Comparison of ENCODE assay signal across 22 cellular contexts in the genomic region with DNA sequence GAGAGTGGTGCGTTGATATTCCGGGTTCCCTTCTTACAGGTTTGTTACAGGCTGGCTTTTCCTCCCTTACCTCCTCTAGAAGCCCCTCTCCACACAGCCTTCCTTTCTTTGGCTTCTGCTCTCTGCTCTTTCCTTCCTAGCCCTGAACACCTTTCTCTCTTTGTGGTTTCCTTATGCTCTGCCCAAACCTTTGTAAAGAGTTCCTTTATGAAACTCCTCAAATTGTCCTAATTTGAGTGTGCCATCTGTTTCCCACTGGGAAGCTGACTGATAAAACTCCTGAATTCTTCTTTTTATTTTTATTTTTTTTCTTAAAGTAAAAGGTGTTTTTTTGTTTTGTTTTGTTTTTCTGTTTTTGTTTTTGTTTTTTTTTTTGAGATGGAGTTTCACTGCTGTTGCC.
A peak's percentile ranks its signal among the peaks of the same experiment; 100 is the strongest.
DNase-seq lines count a peak whose midpoint lies in the region; FAIRE-seq and TF ChIP-seq lines count a peak whose summit lies in the region.
"Had no signal": no experiment of that assay in that cellular context is flagged by ENCODE, and none has a peak within 500 bp of the region (broad histone marks: within the 10 kb centered on the region; RNA-seq: fewer than 3 reads in every experiment).

No MANE protein-coding gene starts in this region.

- peaks cover 0 to 5% (median 3%) of the 10 kb centered on the region in 4 experiments; a peak in 3 of 7 replicates for H3K4me1 ChIP-seq in H1 (replicated peaks in 1 of 4; ENCODE audit: control insufficient read depth in 3 of 4, insufficient read depth in 4 of 4, low read length in 3 of 4)
- H3K4me1 ChIP-seq: BE2C, BLaER1 had no signal

- no peaks in the 10 kb centered on the region for H3K79me1 ChIP-seq in H1 (ENCODE audit: low read depth, low read length)

- H2BK12ac ChIP-seq in H1 (ENCODE audit: low read depth, low read length), result no peak overlapping the region

- TF ChIP-seq EP300 in H1 (IDR thresholded peaks at IDR 0.05; ENCODE audit: borderline replicate concordance in 1 of 2, low read depth in 2 of 2, low read length in 2 of 2), result no peak

- no peak overlapping the region for H3K23ac ChIP-seq in H1 (ENCODE audit: insufficient read length)

- TF ChIP-seq RAD21 in H1 (IDR thresholded peaks at IDR 0.05 in 1 of 2, conservative IDR thresholded peaks at IDR 0.05 in 1 of 2; ENCODE audit: low read depth in 2 of 2, low read length in 2 of 2), result no peak

- FAIRE-seq in H1 (lab: Jason Lieb, UNC), result no peak
- no peak for FAIRE-seq in H54 (lab: Jason Lieb, UNC)
- FAIRE-seq: A204.1, GM12878, GM12892, GM18507 had no signal

- H3K79me2 ChIP-seq in H1 (ENCODE audit: control insufficient read depth in 1 of 2, insufficient read depth in 2 of 2, low read length in 2 of 2), result no peaks in the 10 kb centered on the region

- H3K4me2 ChIP-seq in H1 (ENCODE audit: insufficient read depth in 1 of 2, low read depth in 2 of 2, low read length in 2 of 2), result no peak overlapping the region
- H3K4me2 ChIP-seq: BLaER1 had no signal

- no peak overlapping the region for H3K27ac ChIP-seq in H1 (ENCODE audit: low read depth, low read length)
- H3K27ac ChIP-seq: BLaER1 had no signal

- H3K14ac ChIP-seq in H1 (ENCODE audit: insufficient read length), result no peak overlapping the region

- no peak overlapping the region for H3K56ac ChIP-seq in H1 (replicated peaks; ENCODE audit: insufficient read length, low read depth, low read length)

- no peak overlapping the region for H3K18ac ChIP-seq in H1 (ENCODE audit: extremely low read depth, low read length)

- H4K91ac ChIP-seq in H1 (replicated peaks; ENCODE audit: insufficient read length, low read length), result peak overlapping the region; percentile 19

- no peak overlapping the region for H4K5ac ChIP-seq in H1 (ENCODE audit: insufficient read length, low read depth, low read length)

- H2AFZ ChIP-seq in H1 (ENCODE audit: low read length), result no peak overlapping the region

- no peak overlapping the region for H3K4ac ChIP-seq in H1 (replicated peaks; ENCODE audit: insufficient read length, low read depth, low read length)

- no peaks in the 10 kb centered on the region for H3K36me3 ChIP-seq in H1 (ENCODE audit: control insufficient read depth in 2 of 4, insufficient read depth in 4 of 4, low read length in 3 of 4)
- H3K36me3 ChIP-seq: BE2C, BLaER1 had no signal

- no peak overlapping the region for H4K8ac ChIP-seq in H1 (ENCODE audit: extremely low read depth, insufficient read depth, low read length)

- H3K23me2 ChIP-seq in H1 (ENCODE audit: low read depth, low read length), result no peaks in the 10 kb centered on the region

- H3K27me3 ChIP-seq in H1 (replicated peaks in 1 of 4; ENCODE audit: control insufficient read depth in 3 of 4, extremely low read depth in 1 of 4, insufficient read depth in 3 of 4, low read length in 3 of 4), result peaks cover 0 to 2% (median 0%) of the 10 kb centered on the region in 4 experiments; a peak in 2 of 7 replicates
- H3K27me3 ChIP-seq: BLaER1 had no signal

- H2BK20ac ChIP-seq in H1 (ENCODE audit: low read length), result no peak overlapping the region

- H3K4me3 ChIP-seq in H1 (ENCODE audit: extremely low read depth in 1 of 4, insufficient read depth in 2 of 4, low read depth in 3 of 4, low read length in 4 of 4), result no peak overlapping the region
- H3K4me3 ChIP-seq: BLaER1, GM12878 had no signal

- no peaks in the 10 kb centered on the region for H3K9me3 ChIP-seq in H1 (ENCODE audit: insufficient read depth in 2 of 2, low read depth in 1 of 2, low read length in 1 of 2)
- H3K9me3 ChIP-seq: BE2C, BLaER1 had no signal

- TF ChIP-seq CTCF in H1 (IDR thresholded peaks at IDR 0.05; ENCODE audit: control extremely low read depth in 1 of 3, insufficient read depth in 1 of 3, low read depth in 1 of 3, low read length in 3 of 3), result no peak

- H2BK120ac ChIP-seq in H1 (replicated peaks; ENCODE audit: low read depth, low read length), result no peak overlapping the region

- TF ChIP-seq POLR2A in H1 (IDR thresholded peaks at IDR 0.05; ENCODE audit: control extremely low read depth in 1 of 2, low read depth in 2 of 2, low read length in 2 of 2), result no peak
- TF ChIP-seq POLR2A in H54 (IDR thresholded peaks at IDR 0.05; ENCODE audit: low read depth, low read length), result no peak

- H3K9ac ChIP-seq in H1 (replicated peaks in 1 of 4; ENCODE audit: extremely low read depth in 1 of 4, low read depth in 3 of 4, low read length in 3 of 4), result no peak overlapping the region
- H3K9ac ChIP-seq: BLaER1 had no signal

- POLR2A ChIA-PET in H1 (lab: Charles Lee; ENCODE audit: partially characterized antibody), result no interaction called here

- WGBS in H1 (ENCODE audit: extremely low coverage in 1 of 2, insufficient coverage in 1 of 2, insufficient read length in 1 of 2, insufficient replicate concordance in 2 of 2, low coverage in 1 of 2, low lambda C conversion rate in 2 of 2, missing lambda C conversion rate in 1 of 2), 2 experiments, result 94% methylated on average over 2 of the region's 2 CpGs; no CpG with 5 or more reads in 1 of the 2 experiments

- no peak overlapping the region for H2AK5ac ChIP-seq in H1 (ENCODE audit: low read depth, low read length)

- H2BK15ac ChIP-seq in H1 (ENCODE audit: low read length), result no peak overlapping the region

- no peak overlapping the region for H2BK5ac ChIP-seq in H1 (ENCODE audit: low read depth, low read length)

- peak; percentile 22 for DNase-seq in NCI-H69 (lab: John Stamatoyannopoulos, UW)
- DNase-seq in cerebellar cortex (ENCODE audit: low spot score), result peak; percentile 70
- no peak for DNase-seq in H1 (ENCODE audit: low read depth in 1 of 2, low spot score in 2 of 2)
- DNase-seq in stimulated activated CD4-positive, alpha-beta T cell treated with anti-CD3 and anti-CD28 coated beads, Interleukin-15, amount 100 ng/mL, for 24 hours, result no peak
- no peak for DNase-seq in H54 (ENCODE audit: insufficient read length, low spot score)
- DNase-seq in amniotic stem cell (lab: John Stamatoyannopoulos, UW), result no peak
- DNase-seq in foreskin melanocyte, result no peak
- DNase-seq: 8988T; ACHN; BE2C; CD4-positive, alpha-beta memory T cell; CD4-positive, CD25-positive, alpha-beta regulatory T cell; CD8-positive, alpha-beta memory T cell; COR-L47; DMS 273 treated with DMSO at 0.1 percent for 48 hours; DMS79 treated with DMSO at 0.1 percent for 48 hours; GDM1 had no signal

- CTCF ChIA-PET in H1 (lab: Charles Lee; ENCODE audit: partially characterized antibody), result interaction anchor here (1.2 to 1.4 kb wide), 2 partner anchors 9 kb away, joined by 3 to 6 read pairs; no protein-coding TSS in a partner anchor

- H4K20me1 ChIP-seq in H1 (replicated peaks in 1 of 2; ENCODE audit: control insufficient read depth in 1 of 2, insufficient read depth in 2 of 2, low read length in 2 of 2), result no peaks in the 10 kb centered on the region
- H4K20me1 ChIP-seq: BLaER1 had no signal

TF ChIP-seq in H1, 55 proteins besides CTCF, POLR2A, EP300 and RAD21 (continues in another document):
- TF ChIP-seq PHF8 (conservative IDR thresholded peaks at IDR 0.05; ENCODE audit: low read depth, low read length) (no peak), CBX5 (IDR thresholded peaks at IDR 0.05; ENCODE audit: low read depth, low read length) (no peak), ZNF274 (IDR thresholded peaks at IDR 0.05; ENCODE audit: borderline replicate concordance, extremely low read depth, low read length) (no peak), CBX8 (IDR thresholded peaks at IDR 0.05; ENCODE audit: borderline replicate concordance, low read depth, low read length) (no peak), SRF (IDR thresholded peaks at IDR 0.05; ENCODE audit: low read depth, low read length) (no peak)
- TF ChIP-seq, protein P1, sequence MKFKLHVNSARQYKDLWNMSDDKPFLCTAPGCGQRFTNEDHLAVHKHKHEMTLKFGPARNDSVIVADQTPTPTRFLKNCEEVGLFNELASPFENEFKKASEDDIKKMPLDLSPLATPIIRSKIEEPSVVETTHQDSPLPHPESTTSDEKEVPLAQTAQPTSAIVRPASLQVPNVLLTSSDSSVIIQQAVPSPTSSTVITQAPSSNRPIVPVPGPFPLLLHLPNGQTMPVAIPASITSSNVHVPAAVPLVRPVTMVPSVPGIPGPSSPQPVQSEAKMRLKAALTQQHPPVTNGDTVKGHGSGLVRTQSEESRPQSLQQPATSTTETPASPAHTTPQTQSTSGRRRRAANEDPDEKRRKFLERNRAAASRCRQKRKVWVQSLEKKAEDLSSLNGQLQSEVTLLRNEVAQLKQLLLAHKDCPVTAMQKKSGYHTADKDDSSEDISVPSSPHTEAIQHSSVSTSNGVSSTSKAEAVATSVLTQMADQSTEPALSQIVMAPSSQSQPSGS (IDR thresholded peaks at IDR 0.05; ENCODE audit: low read length), result no peak

Comparison
In these comparisons a context has a peak if more than half of its experiments do, and no peak if none do; other contexts are left out.
1. DNase-seq: peak in NCI-H69 (single experiment) and cerebellar cortex (single experiment); none in H1 (0 of 2), stimulated activated CD4-positive, alpha-beta T cell treated with anti-CD3 and anti-CD28 coated beads, Interleukin-15, amount 100 ng/mL, for 24 hours (single experiment), H54 (single experiment), amniotic stem cell (single experiment) and foreskin melanocyte (single experiment).